In genomic region chr2:10778724-10779115, GRCh38 we compare ENCODE assay signal across 2 cellular contexts.
TF ChIP-seq lines count a peak whose summit lies in the region.

No MANE protein-coding gene starts in this region.

TF ChIP-seq in SK-N-SH, 30 proteins besides CTCF, POLR2A, EP300 and RAD21 (continued from another document):
- TF ChIP-seq PBX3 (IDR thresholded peaks at IDR 0.05): no peak
- TF ChIP-seq CHD2 (IDR thresholded peaks at IDR 0.05; ENCODE audit: low read length, partially characterized antibody): no peak
- TF ChIP-seq TCF12 (IDR thresholded peaks at IDR 0.05): no peak
- no peak for TF ChIP-seq EZH2phosphoT487 (IDR thresholded peaks at IDR 0.05; ENCODE audit: borderline replicate concordance, low read depth)
- TF ChIP-seq RXRA (IDR thresholded peaks at IDR 0.05; ENCODE audit: borderline replicate concordance, low read depth): no peak
- no peak for TF ChIP-seq FOSL2 (IDR thresholded peaks at IDR 0.05; ENCODE audit: borderline replicate concordance, low read depth)

TF ChIP-seq in SK-N-SH treated with all-trans-retinoic acid at 6 μM for 48 hours, 23 proteins besides CTCF, POLR2A, EP300 and RAD21 (continued from another document):
- TF ChIP-seq ARNTL (CRISPR knock-in tag; IDR thresholded peaks at IDR 0.05; ENCODE audit: borderline replicate concordance, low read depth) (no peak), SNAI2 (CRISPR knock-in tag; IDR thresholded peaks at IDR 0.05) (no peak), TCF4 (CRISPR knock-in tag; IDR thresholded peaks at IDR 0.05; ENCODE audit: borderline replicate concordance) (no peak), CREB5 (CRISPR knock-in tag; IDR thresholded peaks at IDR 0.05; ENCODE audit: low read depth) (no peak), ZFP30 (CRISPR knock-in tag; IDR thresholded peaks at IDR 0.05) (no peak), BACH2 (CRISPR knock-in tag; IDR thresholded peaks at IDR 0.05; ENCODE audit: borderline replicate concordance) (no peak), TSHZ2 (CRISPR knock-in tag; IDR thresholded peaks at IDR 0.05) (no peak), OSR1 (CRISPR knock-in tag; IDR thresholded peaks at IDR 0.05) (no peak), PPARA (CRISPR knock-in tag; IDR thresholded peaks at IDR 0.05; ENCODE audit: borderline replicate concordance) (no peak)
